In the genomic region with DNA sequence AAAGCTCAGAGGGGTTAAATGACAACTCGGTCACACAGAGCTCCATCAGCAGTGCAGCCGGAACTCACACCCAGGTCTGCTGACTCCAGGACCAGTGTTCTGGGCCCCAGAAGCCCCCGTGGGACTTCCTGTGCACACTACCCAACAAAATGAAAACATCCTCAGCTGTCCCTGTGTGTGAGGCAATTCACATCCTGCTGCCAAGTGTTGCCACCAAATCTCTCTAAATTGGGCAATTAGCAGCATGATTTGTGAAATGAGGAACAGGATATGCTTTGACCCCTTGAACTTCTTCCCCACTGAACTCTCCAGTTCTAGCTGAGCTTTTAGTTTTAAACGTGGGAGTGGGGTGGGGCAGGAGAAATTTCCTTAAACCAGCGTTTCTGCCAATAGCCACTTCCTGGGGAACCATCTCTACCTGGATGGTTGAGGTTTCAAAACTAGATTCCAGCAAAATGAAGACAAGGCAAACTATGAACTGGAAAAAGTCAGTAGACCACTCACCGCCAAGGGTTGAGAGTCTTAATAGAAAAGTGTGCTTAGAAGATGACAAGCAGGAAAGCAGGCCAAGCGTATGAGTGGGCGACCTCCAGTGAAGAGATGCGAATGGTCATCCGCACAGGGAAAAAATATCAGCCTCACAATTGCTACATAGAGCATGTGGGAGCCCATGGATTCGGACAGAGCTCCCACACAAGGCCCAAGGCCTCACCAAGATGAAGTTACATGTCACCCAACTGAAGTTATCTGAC, we compare ENCODE assay signal across 8 cellular contexts. TPM values are rescaled to one million over a fixed set of nuclear protein-coding genes. Genes with fewer than 3 reads are reported as not detected.
DNase-seq lines count a peak whose midpoint lies in the region; ATAC-seq, FAIRE-seq and TF ChIP-seq lines count a peak whose summit lies in the region.

No MANE protein-coding gene starts in this region.

- TF ChIP-seq POLR2A in Peyer's patch (IDR thresholded peaks at IDR 0.05): no peak

- no peak overlapping the region for H3K27ac Mint-ChIP-seq in T-helper 2 cell treated with Interferon-gamma antibody and Interleukin-4, amounts not matched to agents 5 μg/mL and 100 μg/mL, for 36 hours

- H3K4me3 ChIP-seq in DND-41 (ENCODE audit: low read depth in 1 of 2, low read length in 2 of 2) (no peak overlapping the region; a peak in 1 of 4 replicates), Peyer's patch (no peak overlapping the region), osteoblast (ENCODE audit: insufficient read depth, low read length) (no peak overlapping the region)

- no peaks in the 10 kb centered on the region for H3K27me3 ChIP-seq in DND-41 (ENCODE audit: insufficient read depth, low read length, poor library complexity)
- no peaks in the 10 kb centered on the region for H3K27me3 ChIP-seq in Peyer's patch
- no peaks in the 10 kb centered on the region for H3K27me3 ChIP-seq in osteoblast (ENCODE audit: insufficient read depth, low read length)

- H3K4me1 ChIP-seq in DND-41 (ENCODE audit: insufficient read depth, low read length): peaks cover 93% of the 10 kb centered on the region
- no peaks in the 10 kb centered on the region for H3K4me1 ChIP-seq in Peyer's patch
- peaks cover 10% of the 10 kb centered on the region for H3K4me1 ChIP-seq in osteoblast (ENCODE audit: insufficient read depth, low read length)

- no peak overlapping the region for H3K4me3 Mint-ChIP-seq in T-helper 2 cell treated with Interferon-gamma antibody and Interleukin-4, amounts not matched to agents 5 μg/mL and 100 μg/mL, for 36 hours

- H4K20me1 ChIP-seq in DND-41 (ENCODE audit: insufficient read depth, low read length) (no peaks in the 10 kb centered on the region), osteoblast (ENCODE audit: insufficient read depth, low read length) (no peaks in the 10 kb centered on the region)

- H3K4me1 Mint-ChIP-seq in T-helper 2 cell treated with Interferon-gamma antibody and Interleukin-4, amounts not matched to agents 5 μg/mL and 100 μg/mL, for 36 hours (ENCODE audit: low read depth): peaks cover 5% of the 10 kb centered on the region

- DNase-seq in DND-41 (peak; percentile 82), Peyer's patch (peak in 2 of 3 donors; percentile 56 to 79), globus pallidus (ENCODE audit: low spot score) (peak; percentile 33), osteoblast (ENCODE audit: insufficient read length, low spot score, missing footprints) (peak; percentile 64), NCI-H1694 treated with DMSO at 0.1 percent for 48 hours (lab: John Stamatoyannopoulos, UW) (no peak), RCC 7860 (ENCODE audit: low spot score) (no peak)
- DNase-seq in T-helper 2 cell treated with Interferon-gamma antibody and Interleukin-4, amounts not matched to agents 5 μg/mL and 100 μg/mL, for 36 hours (ENCODE audit: low spot score): no peak

- TF ChIP-seq CTCF in DND-41 (IDR thresholded peaks at IDR 0.05; ENCODE audit: borderline replicate concordance, extremely low read depth, low read length, poor library complexity, severe bottlenecking) (no peak), Peyer's patch (IDR thresholded peaks at IDR 0.05) (no peak), osteoblast (IDR thresholded peaks at IDR 0.05; ENCODE audit: extremely low read depth, low read depth, low read length) (no peak)

- peak overlapping the region; percentile 37 for H3K9ac ChIP-seq in DND-41 (ENCODE audit: low read depth, low read length)

- H3K9me3 Mint-ChIP-seq in T-helper 2 cell treated with Interferon-gamma antibody and Interleukin-4, amounts not matched to agents 5 μg/mL and 100 μg/mL, for 36 hours: no peaks in the 10 kb centered on the region

- peaks cover 2% of the 10 kb centered on the region for H3K27me3 Mint-ChIP-seq in T-helper 2 cell treated with Interferon-gamma antibody and Interleukin-4, amounts not matched to agents 5 μg/mL and 100 μg/mL, for 36 hours (ENCODE audit: low read depth)

- peak overlapping the region; percentile 36; the same call in 1 of the 2 replicates for H2AFZ ChIP-seq in DND-41 (ENCODE audit: low read depth, low read length)
- H2AFZ ChIP-seq in osteoblast (ENCODE audit: low read length): no peak overlapping the region

- no peaks in the 10 kb centered on the region for H3K36me3 Mint-ChIP-seq in T-helper 2 cell treated with Interferon-gamma antibody and Interleukin-4, amounts not matched to agents 5 μg/mL and 100 μg/mL, for 36 hours (ENCODE audit: low read depth)

- H3K4me2 ChIP-seq in DND-41 (ENCODE audit: insufficient read depth, low read length) (peak overlapping the region; percentile 32; the same call in 1 of the 2 replicates), osteoblast (ENCODE audit: insufficient read depth, low read length) (no peak overlapping the region)

- H3K36me3 ChIP-seq in DND-41 (ENCODE audit: insufficient read depth, low read length) (no peaks in the 10 kb centered on the region), Peyer's patch (no peaks in the 10 kb centered on the region), osteoblast (ENCODE audit: insufficient read depth, low read length) (no peaks in the 10 kb centered on the region)

- no peak for FAIRE-seq in RCC 7860 (lab: Jason Lieb, UNC)

- H3K79me2 ChIP-seq in DND-41 (ENCODE audit: insufficient read depth, low read length) (peaks cover 2% of the 10 kb centered on the region; the same call in 1 of the 2 replicates), osteoblast (ENCODE audit: insufficient read depth, low read length) (no peaks in the 10 kb centered on the region)

- ATAC-seq in DND-41 (ENCODE audit: insufficient read depth, low read depth) (peak; percentile 61), HG02938 (IDR thresholded peaks at IDR 0.05; ENCODE audit: unreplicated experiment) (no peak)

- peak overlapping the region; percentile 88 for H3K27ac ChIP-seq in DND-41 (ENCODE audit: low read length)
- peak overlapping the region in 3 of 4 donors; percentile 16 to 49 (median 49) for H3K27ac ChIP-seq in Peyer's patch
- no peak overlapping the region for H3K27ac ChIP-seq in osteoblast (ENCODE audit: low read depth, low read length)

- H3K9me3 ChIP-seq in DND-41 (ENCODE audit: insufficient read depth, low read length, severe bottlenecking) (no peaks in the 10 kb centered on the region), Peyer's patch (no peaks in the 10 kb centered on the region), osteoblast (ENCODE audit: low read depth, low read length) (no peaks in the 10 kb centered on the region)

RNA-seq across cellular contexts. Expression of a gene that starts 51.9 kb away (rescaled TPM):
- 10 to 100 TPM in 2 of 4 donors, 1 to 10 TPM in 2; 3.9 to 55.3 (median 10.9) TPM for total RNA-seq in Peyer's patch
- total RNA-seq in osteoblast: 22.8 and 36.2 TPM in 2 replicates

Comparison
In these comparisons a context has a peak if more than half of its experiments do, and no peak if none do; other contexts are left out.
1. DNase-seq: peak in DND-41 (single experiment), Peyer's patch (2 of 3), globus pallidus (single experiment) and osteoblast (single experiment); none in NCI-H1694 treated with DMSO at 0.1 percent for 48 hours (single experiment), RCC 7860 (single experiment) and T-helper 2 cell treated with Interferon-gamma antibody and Interleukin-4, amounts not matched to agents 5 μg/mL and 100 μg/mL, for 36 hours (single experiment).